In genomic region chr6:35686873-35687557, GRCh38 we compare ENCODE assay signal across 1 cellular context.
TF ChIP-seq lines count a peak whose summit lies in the region.

No MANE protein-coding gene starts in this region.

TF ChIP-seq in GM23338, 12 proteins besides CTCF, POLR2A, EP300 and RAD21 (continued from another document):
- TF ChIP-seq ZNF462 (CRISPR knock-in tag; IDR thresholded peaks at IDR 0.05), result no peak
